In the genomic region with DNA sequence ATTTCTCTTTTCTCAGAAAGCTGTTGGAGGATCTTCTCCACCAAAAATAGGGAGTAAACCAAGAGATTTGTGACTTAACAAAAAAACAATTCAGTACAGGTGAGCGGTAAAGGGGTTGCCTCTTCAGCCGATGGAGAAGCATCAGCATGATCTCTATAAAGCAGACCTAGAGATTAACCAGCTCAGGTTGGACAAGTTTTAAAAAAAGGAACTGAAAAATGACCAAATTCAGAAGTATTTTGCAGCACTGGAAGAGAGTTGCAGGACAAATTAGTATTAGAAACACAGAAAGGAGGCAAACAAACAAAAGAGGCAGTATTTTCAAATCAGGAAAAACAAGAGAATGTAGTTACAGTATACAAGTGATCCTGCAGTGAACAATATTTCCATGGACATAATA, we compare ENCODE assay signal across 30 cellular contexts.
"Had no signal": no experiment of that assay in that cellular context is flagged by ENCODE, and none has a peak within 500 bp of the region (broad histone marks: within the 10 kb centered on the region; RNA-seq: fewer than 3 reads in every experiment).

No MANE protein-coding gene starts in this region.

- ATAC-seq: activated naive CD4-positive, alpha-beta T cell treated with anti-CD3 and anti-CD28 coated beads, Interleukin-2, amount 50 U/mL, for 72 hours; activated T-cell treated with anti-CD3 and anti-CD28 coated beads, Interleukin-2, amount 50 U/mL, for 72 hours; T-helper 17 cell had no signal

- H3K4me3 ChIP-seq: ascending aorta, breast epithelium, cardiac muscle cell, colonic mucosa, esophagus squamous epithelium had no signal

- DNase-seq: activated CD4-positive, alpha-beta memory T cell treated with anti-CD3 and anti-CD28 coated beads, Interleukin-2, amount 10 ng/mL, durations not matched to agents 7 days and 5 days; activated CD4-positive, alpha-beta T cell treated with anti-CD3 and anti-CD28 coated beads for 1 hour; activated CD4-positive, alpha-beta T cell treated with anti-CD3 and anti-CD28 coated beads for 4 hours; activated CD4-positive, alpha-beta T cell treated with anti-CD3 and anti-CD28 coated beads, Interleukin-2, amount 10 ng/mL, durations not matched to agents 7 days and 5 days; activated CD4-positive, alpha-beta T cell treated with anti-CD3 and anti-CD28 coated beads, Interleukin-2, amount 50 U/mL, for 4 hours; activated CD4-positive, CD25-positive, alpha-beta regulatory T cell; activated CD8-positive, alpha-beta memory T cell treated with anti-CD3 and anti-CD28 coated beads, Interleukin-2, amount 50 U/mL, for 48 hours; activated gamma-delta T cell; activated naive CD4-positive, alpha-beta T cell; activated naive CD4-positive, alpha-beta T cell treated with anti-CD3 and anti-CD28 coated beads, Interleukin-2, amount 10 ng/mL, durations not matched to agents 7 days and 5 days; activated naive CD8-positive, alpha-beta T cell treated with anti-CD3 and anti-CD28 coated beads, Interleukin-2, amount 10 ng/mL, durations not matched to agents 7 days and 5 days; activated T-cell treated with anti-CD3 and anti-CD28 coated beads for 4 hours; activated T-cell treated with anti-CD3 and anti-CD28 coated beads, Interleukin-2, amount 50 U/mL, for 24 hours; activated T-cell treated with anti-CD3 and anti-CD28 coated beads, Interleukin-2, amount 50 U/mL, for 72 hours; central memory CD4-positive, alpha-beta T cell; cerebellar nuclear complex; colonic mucosa; effector CD8-positive, alpha-beta T cell; esophagus squamous epithelium; foreskin melanocyte; head of caudate nucleus; T-helper 17 cell; T1000 had no signal

- H3K27ac ChIP-seq: ascending aorta, breast epithelium, cardiac muscle cell, colonic mucosa, epithelial cell of prostate, esophagus squamous epithelium had no signal

- H3K4me1 ChIP-seq: ascending aorta, breast epithelium, colonic mucosa had no signal

- H3K27me3 ChIP-seq: ascending aorta had no signal

- H3K9me3 ChIP-seq: ascending aorta, breast epithelium, colonic mucosa, esophagus squamous epithelium had no signal

- FAIRE-seq: endometrium, endothelial cell of umbilical vein had no signal

- H3K36me3 ChIP-seq: ascending aorta, breast epithelium, cardiac muscle cell, colonic mucosa, esophagus squamous epithelium had no signal
